8 cellular contexts compared by ENCODE assay signal in genomic region chr6:110877569-110877968, GRCh38. TPM values are rescaled to one million over a fixed set of nuclear protein-coding genes. Genes with fewer than 3 reads are reported as not detected.
DNase-seq lines count a peak whose midpoint lies in the region; ATAC-seq lines count a peak whose summit lies in the region.

No MANE protein-coding gene starts in this region.

- 58 to 63% methylated on average over 2 of the region's 2 CpGs for WGBS in aorta, 2 donors

- no peak overlapping the region for H3K27ac ChIP-seq in aorta (ENCODE audit: low read depth in 1 of 2, low read length in 2 of 2)

- ATAC-seq in stimulated activated naive CD8-positive, alpha-beta T cell treated with anti-CD3 and anti-CD28 coated beads, Interleukin-15, amount 100 ng/mL, for 72 hours, result no peak
- no peak for ATAC-seq in GM18519 (IDR thresholded peaks at IDR 0.05; ENCODE audit: low FRiP score, unreplicated experiment)
- ATAC-seq in aorta (ENCODE audit: low FRiP score), result no peak

- H3K27ac Mint-ChIP-seq in T-helper 2 cell treated with Interferon-gamma antibody and Interleukin-4, amounts not matched to agents 5 μg/mL and 100 μg/mL, for 36 hours, result peak overlapping the region; percentile 91
- H3K27ac Mint-ChIP-seq in activated T-helper 2 cell treated with anti-CD3 and anti-CD28 coated beads, Interferon-gamma antibody, Interleukin-2, Interleukin-4, amounts not matched to agents 10 μg/mL and 5 μg/mL and 100 μg/mL, durations not matched to agents 14 hours and 24 hours and 36 hours, result peak overlapping the region; percentile 86
- H3K27ac Mint-ChIP-seq in stimulated activated naive CD8-positive, alpha-beta T cell treated with anti-CD3 and anti-CD28 coated beads, Interleukin-15, amount 100 ng/mL, for 72 hours, result peak overlapping the region; percentile 86 to 91

- H3K27me3 ChIP-seq in iPS-15b (ENCODE audit: control insufficient read depth, insufficient read depth, low read length) (no peaks in the 10 kb centered on the region), aorta (ENCODE audit: control insufficient read depth in 1 of 2, insufficient read depth in 2 of 2, low read length in 1 of 2) (no peaks in the 10 kb centered on the region)

- H3K36me3 Mint-ChIP-seq in T-helper 2 cell treated with Interferon-gamma antibody and Interleukin-4, amounts not matched to agents 5 μg/mL and 100 μg/mL, for 36 hours (ENCODE audit: low read depth), result peaks cover 29% of the 10 kb centered on the region
- H3K36me3 Mint-ChIP-seq in activated T-helper 2 cell treated with anti-CD3 and anti-CD28 coated beads, Interferon-gamma antibody, Interleukin-2, Interleukin-4, amounts not matched to agents 10 μg/mL and 5 μg/mL and 100 μg/mL, durations not matched to agents 14 hours and 24 hours and 36 hours (ENCODE audit: low read depth), result peaks cover 43% of the 10 kb centered on the region

- intact Hi-C loops in activated T-helper 2 cell treated with anti-CD3 and anti-CD28 coated beads, Interferon-gamma antibody, Interleukin-2, Interleukin-4, amounts not matched to agents 10 μg/mL and 5 μg/mL and 100 μg/mL, durations not matched to agents 14 hours and 24 hours and 36 hours (cut with micrococcal nuclease), result loop anchor here (5.0 to 10.0 kb wide), 3 partner anchors 350 to 1783 kb away; partner anchors contain the start of genes CEP57L1, REV3L and SESN1
- intact Hi-C loops in aorta (cut with DNase I), result loop anchor here (2.0 to 10.0 kb wide), 5 partner anchors 63 to 353 kb away; partner anchors contain the start of genes CDK19 (in 1 of the 2), GTF3C6 (in 1 of the 2) and RPF2 (in 1 of the 2)

- H3K9ac ChIP-seq in iPS-15b (ENCODE audit: low read depth, low read length), result peak overlapping the region; percentile 57

- DNase-seq in T-helper 2 cell treated with Interferon-gamma antibody and Interleukin-4, amounts not matched to agents 5 μg/mL and 100 μg/mL, for 36 hours (ENCODE audit: low spot score), result no peak
- DNase-seq in T-helper 2 cell (no peak), aorta (no peak)
- no peak for DNase-seq in activated T-helper 2 cell treated with anti-CD3 and anti-CD28 coated beads, Interferon-gamma antibody, Interleukin-2, Interleukin-4, amounts not matched to agents 10 μg/mL and 5 μg/mL and 100 μg/mL, durations not matched to agents 14 hours and 24 hours and 36 hours (ENCODE audit: low spot score)
- DNase-seq in stimulated activated naive CD8-positive, alpha-beta T cell treated with anti-CD3 and anti-CD28 coated beads, Interleukin-15, amount 100 ng/mL, for 72 hours, result no peak
- no peak for DNase-seq in stimulated activated CD4-positive, alpha-beta T cell treated with anti-CD3 and anti-CD28 coated beads, Interleukin-4, amount 100 ng/mL, for 4 hours

- peaks cover 2% of the 10 kb centered on the region for H3K27me3 Mint-ChIP-seq in T-helper 2 cell treated with Interferon-gamma antibody and Interleukin-4, amounts not matched to agents 5 μg/mL and 100 μg/mL, for 36 hours (ENCODE audit: low read depth)
- H3K27me3 Mint-ChIP-seq in activated T-helper 2 cell treated with anti-CD3 and anti-CD28 coated beads, Interferon-gamma antibody, Interleukin-2, Interleukin-4, amounts not matched to agents 10 μg/mL and 5 μg/mL and 100 μg/mL, durations not matched to agents 14 hours and 24 hours and 36 hours (ENCODE audit: low read depth), result no peaks in the 10 kb centered on the region
- H3K27me3 Mint-ChIP-seq in stimulated activated naive CD8-positive, alpha-beta T cell treated with anti-CD3 and anti-CD28 coated beads, Interleukin-15, amount 100 ng/mL, for 72 hours, result no peaks in the 10 kb centered on the region

- H3K4me3 ChIP-seq in iPS-15b (ENCODE audit: low read depth, low read length), result peak overlapping the region; percentile 84
- H3K4me3 ChIP-seq in aorta (ENCODE audit: low read length in 2 of 2), result no peak overlapping the region

- H3K36me3 ChIP-seq in iPS-15b (ENCODE audit: control insufficient read depth, insufficient read depth, low read length) (peaks cover 3% of the 10 kb centered on the region), aorta (ENCODE audit: control insufficient read depth in 1 of 2, insufficient read depth in 2 of 2, low read length in 1 of 2) (no peaks in the 10 kb centered on the region)

- H3K4me1 ChIP-seq in iPS-15b (ENCODE audit: control insufficient read depth, insufficient read depth, low read length) (peaks cover 14% of the 10 kb centered on the region), aorta (ENCODE audit: control insufficient read depth in 1 of 2, insufficient read depth in 2 of 2, low read length in 2 of 2) (no peaks in the 10 kb centered on the region)

- H3K9me3 ChIP-seq in iPS-15b (ENCODE audit: control insufficient read depth, insufficient read depth, low read length) (no peaks in the 10 kb centered on the region), aorta (ENCODE audit: control insufficient read depth, low read length) (no peaks in the 10 kb centered on the region)

- peak overlapping the region; percentile 90 for H3K4me3 Mint-ChIP-seq in T-helper 2 cell treated with Interferon-gamma antibody and Interleukin-4, amounts not matched to agents 5 μg/mL and 100 μg/mL, for 36 hours
- H3K4me3 Mint-ChIP-seq in activated T-helper 2 cell treated with anti-CD3 and anti-CD28 coated beads, Interferon-gamma antibody, Interleukin-2, Interleukin-4, amounts not matched to agents 10 μg/mL and 5 μg/mL and 100 μg/mL, durations not matched to agents 14 hours and 24 hours and 36 hours (ENCODE audit: low read depth), result peak overlapping the region; percentile 86
- peak overlapping the region; percentile 92 to 95 for H3K4me3 Mint-ChIP-seq in stimulated activated naive CD8-positive, alpha-beta T cell treated with anti-CD3 and anti-CD28 coated beads, Interleukin-15, amount 100 ng/mL, for 72 hours

- peaks cover 58% of the 10 kb centered on the region for H3K4me1 Mint-ChIP-seq in T-helper 2 cell treated with Interferon-gamma antibody and Interleukin-4, amounts not matched to agents 5 μg/mL and 100 μg/mL, for 36 hours (ENCODE audit: low read depth)
- peaks cover 51% of the 10 kb centered on the region for H3K4me1 Mint-ChIP-seq in activated T-helper 2 cell treated with anti-CD3 and anti-CD28 coated beads, Interferon-gamma antibody, Interleukin-2, Interleukin-4, amounts not matched to agents 10 μg/mL and 5 μg/mL and 100 μg/mL, durations not matched to agents 14 hours and 24 hours and 36 hours (ENCODE audit: low read depth)
- H3K4me1 Mint-ChIP-seq in stimulated activated naive CD8-positive, alpha-beta T cell treated with anti-CD3 and anti-CD28 coated beads, Interleukin-15, amount 100 ng/mL, for 72 hours, result peaks cover 57% of the 10 kb centered on the region

- H3K9me3 Mint-ChIP-seq in T-helper 2 cell treated with Interferon-gamma antibody and Interleukin-4, amounts not matched to agents 5 μg/mL and 100 μg/mL, for 36 hours, result no peaks in the 10 kb centered on the region
- H3K9me3 Mint-ChIP-seq in activated T-helper 2 cell treated with anti-CD3 and anti-CD28 coated beads, Interferon-gamma antibody, Interleukin-2, Interleukin-4, amounts not matched to agents 10 μg/mL and 5 μg/mL and 100 μg/mL, durations not matched to agents 14 hours and 24 hours and 36 hours, result no peaks in the 10 kb centered on the region
- no peaks in the 10 kb centered on the region for H3K9me3 Mint-ChIP-seq in stimulated activated naive CD8-positive, alpha-beta T cell treated with anti-CD3 and anti-CD28 coated beads, Interleukin-15, amount 100 ng/mL, for 72 hours

RNA-seq across cellular contexts. Expression of gene AMD1, which starts 3.0 kb away (rescaled TPM):
- 111 TPM in 2 replicates for total RNA-seq in activated T-helper 2 cell treated with anti-CD3 and anti-CD28 coated beads, Interferon-gamma antibody, Interleukin-2, Interleukin-4, amounts not matched to agents 10 μg/mL and 5 μg/mL and 100 μg/mL, durations not matched to agents 14 hours and 24 hours and 36 hours
- total RNA-seq in aorta, result 10 to 100 TPM; 37.8 to 55.1 TPM
- 10 to 100 TPM; 18.3 to 55.6 TPM for polyA plus RNA-seq in aorta
